In the genomic region with DNA sequence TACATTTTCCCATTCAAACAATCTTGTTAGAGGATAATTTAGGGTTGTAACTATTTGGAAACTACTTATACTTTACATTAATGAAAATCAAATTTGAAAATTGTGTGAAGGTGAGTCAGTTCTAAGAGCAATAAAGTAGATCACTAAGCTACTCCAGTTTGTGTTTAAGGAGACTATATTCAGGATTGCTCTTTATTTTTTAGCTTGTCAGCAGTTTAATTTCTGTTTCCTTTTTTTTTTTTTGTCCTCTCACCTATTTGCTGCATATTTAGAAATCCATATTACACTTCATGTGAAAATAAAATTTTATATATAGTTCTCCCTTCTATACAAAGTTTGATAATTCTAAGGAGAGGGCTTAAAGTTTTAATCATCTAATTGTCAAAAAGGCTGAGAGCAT, we compare ENCODE assay signal across 5 cellular contexts.
"Had no signal": no experiment of that assay in that cellular context is flagged by ENCODE, and none has a peak within 500 bp of the region (broad histone marks: within the 10 kb centered on the region; RNA-seq: fewer than 3 reads in every experiment).

No MANE protein-coding gene starts in this region.

- DNase-seq: Karpas-422, KBM-7, KG1 had no signal

- H3K4me2 ChIP-seq: KMS-11 had no signal

- H3K9ac ChIP-seq: KMS-11 had no signal

- H3K27ac ChIP-seq: HL-60, KMS-11 had no signal
